ENCODE assay signal across 1 cellular context in the genomic region with DNA sequence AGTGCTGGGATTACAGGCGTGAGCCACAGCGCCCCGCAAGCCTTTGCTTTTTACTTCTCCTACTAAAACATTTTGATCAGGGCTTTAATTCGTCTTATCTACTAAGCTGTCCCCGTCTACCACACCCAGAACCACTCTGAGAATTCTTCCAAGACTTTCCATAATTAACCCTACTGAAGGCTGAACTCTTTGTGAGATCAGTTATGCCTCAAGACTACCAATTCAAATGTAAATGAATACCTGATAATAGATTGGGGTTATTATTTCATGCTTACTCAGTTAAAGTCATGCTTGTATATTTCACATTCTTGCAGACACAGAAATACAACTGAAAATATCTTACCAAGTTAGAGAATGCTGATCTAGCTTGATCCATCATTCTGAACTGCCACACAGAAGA.
TF ChIP-seq lines count a peak whose summit lies in the region.

No MANE protein-coding gene starts in this region.

TF ChIP-seq in GM23338, 12 proteins besides CTCF, POLR2A, EP300 and RAD21 (continued from another document):
- TF ChIP-seq REST (IDR thresholded peaks at IDR 0.05; ENCODE audit: unreplicated experiment) (no peak), ZNF462 (CRISPR knock-in tag; IDR thresholded peaks at IDR 0.05) (no peak), STAT1 (IDR thresholded peaks at IDR 0.05; ENCODE audit: unreplicated experiment) (no peak), POLR2AphosphoS5 (IDR thresholded peaks at IDR 0.05; ENCODE audit: low read depth) (no peak), JUNB (IDR thresholded peaks at IDR 0.05; ENCODE audit: unreplicated experiment) (no peak), EZH2 (IDR thresholded peaks at IDR 0.05; ENCODE audit: low read depth, unreplicated experiment) (no peak), ZNF331 (CRISPR knock-in tag; IDR thresholded peaks at IDR 0.05; ENCODE audit: low read depth) (no peak)
- TF ChIP-seq, protein P1, sequence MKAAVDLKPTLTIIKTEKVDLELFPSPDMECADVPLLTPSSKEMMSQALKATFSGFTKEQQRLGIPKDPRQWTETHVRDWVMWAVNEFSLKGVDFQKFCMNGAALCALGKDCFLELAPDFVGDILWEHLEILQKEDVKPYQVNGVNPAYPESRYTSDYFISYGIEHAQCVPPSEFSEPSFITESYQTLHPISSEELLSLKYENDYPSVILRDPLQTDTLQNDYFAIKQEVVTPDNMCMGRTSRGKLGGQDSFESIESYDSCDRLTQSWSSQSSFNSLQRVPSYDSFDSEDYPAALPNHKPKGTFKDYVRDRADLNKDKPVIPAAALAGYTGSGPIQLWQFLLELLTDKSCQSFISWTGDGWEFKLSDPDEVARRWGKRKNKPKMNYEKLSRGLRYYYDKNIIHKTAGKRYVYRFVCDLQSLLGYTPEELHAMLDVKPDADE (IDR thresholded peaks at IDR 0.05) = no peak
